ENCODE assay signal across 19 cellular contexts in genomic region chr1:118101989-118102388, GRCh38.
DNase-seq lines count a peak whose midpoint lies in the region; TF ChIP-seq lines count a peak whose summit lies in the region.
"Had no signal": no experiment of that assay in that cellular context is flagged by ENCODE, and none has a peak within 500 bp of the region (broad histone marks: within the 10 kb centered on the region; RNA-seq: fewer than 3 reads in every experiment).

No MANE protein-coding gene starts in this region.

- peak overlapping the region; percentile 76 for H3K4me2 ChIP-seq in osteoblast (ENCODE audit: insufficient read depth, low read length)
- H3K4me2 ChIP-seq: BLaER1 had no signal

- DNase-seq in NCI-H69 (lab: John Stamatoyannopoulos, UW) (peak; percentile 48), astrocyte of the hippocampus (ENCODE audit: low read depth, low spot score) (peak; percentile 19), osteoblast (ENCODE audit: insufficient read length, low spot score, missing footprints) (no peak), H4 (ENCODE audit: low spot score) (no peak), spleen (no peak)
- DNase-seq in stimulated activated CD4-positive, alpha-beta T cell treated with anti-CD3 and anti-CD28 coated beads, Interleukin-15, amount 100 ng/mL, for 24 hours = no peak
- DNase-seq in stimulated activated CD4-positive, alpha-beta T cell treated with anti-CD3 and anti-CD28 coated beads, Interleukin-2, amount 100 ng/mL, for 48 hours = no peak
- DNase-seq: CD4-positive, alpha-beta memory T cell; DND-41; GOT3; IMR-90; MV-4-11; NCI-H1694 treated with DMSO at 0.1 percent for 48 hours; NCI-H2081 treated with DMSO at 0.1 percent for 48 hours; NCI-H2171 treated with DMSO at 0.1 percent for 48 hours; NCI-H524 treated with DMSO at 0.1 percent for 48 hours; OCI-M1 had no signal

- H3K9me3 ChIP-seq in osteoblast (ENCODE audit: low read depth, low read length) (no peaks in the 10 kb centered on the region), spleen (no peaks in the 10 kb centered on the region)
- H3K9me3 ChIP-seq: BLaER1 had no signal

- H3K27me3 ChIP-seq in osteoblast (ENCODE audit: insufficient read depth, low read length) = no peaks in the 10 kb centered on the region
- no peaks in the 10 kb centered on the region for H3K27me3 ChIP-seq in spleen (replicated peaks in 1 of 7)
- H3K27me3 ChIP-seq: BLaER1 had no signal

- 80 to 100% (median 90%) methylated on average over 1 of the region's 1 CpG for WGBS in spleen, 5 donors

- no peak for TF ChIP-seq CTCF in C4-2B (conservative IDR thresholded peaks at IDR 0.05)
- TF ChIP-seq CTCF in osteoblast (IDR thresholded peaks at IDR 0.05; ENCODE audit: extremely low read depth, low read depth, low read length) = no peak
- TF ChIP-seq CTCF in spleen (IDR thresholded peaks at IDR 0.05 in 8 of 11, conservative IDR thresholded peaks at IDR 0.05 in 3 of 11) = no peak

- H2AFZ ChIP-seq in osteoblast (ENCODE audit: low read length) = no peak overlapping the region

- H3K36me3 ChIP-seq in osteoblast (ENCODE audit: insufficient read depth, low read length) (no peaks in the 10 kb centered on the region), spleen (no peaks in the 10 kb centered on the region)
- H3K36me3 ChIP-seq: BLaER1 had no signal

- no peaks in the 10 kb centered on the region for H3K79me2 ChIP-seq in osteoblast (ENCODE audit: insufficient read depth, low read length)

- no peaks in the 10 kb centered on the region for H4K20me1 ChIP-seq in osteoblast (ENCODE audit: insufficient read depth, low read length)
- H4K20me1 ChIP-seq: BLaER1 had no signal

- intact Hi-C loops in spleen (cut with DNase I; ENCODE audit: low total_unique reads) = no loop called here

- H3K4me3 ChIP-seq in osteoblast (ENCODE audit: insufficient read depth, low read length) (peak overlapping the region; percentile 43), spleen (no peak overlapping the region)
- H3K4me3 ChIP-seq: BLaER1 had no signal

- H3K27ac ChIP-seq in C4-2B (peak overlapping the region; percentile 96), osteoblast (ENCODE audit: low read depth, low read length) (peak overlapping the region; percentile 87), spleen (no peak overlapping the region)
- H3K27ac ChIP-seq: BLaER1 had no signal

- peaks cover 35% of the 10 kb centered on the region for H3K4me1 ChIP-seq in osteoblast (ENCODE audit: insufficient read depth, low read length)
- H3K4me1 ChIP-seq in spleen = no peaks in the 10 kb centered on the region
- H3K4me1 ChIP-seq: BLaER1 had no signal

- TF ChIP-seq POLR2A in spleen (IDR thresholded peaks at IDR 0.05) = no peak

Comparison
In these comparisons a context has a peak if more than half of its experiments do, and no peak if none do; other contexts are left out.
1. H3K27ac ChIP-seq: peak in C4-2B (single experiment) and osteoblast (single experiment); none in spleen (0 of 8).
2. DNase-seq: peak in NCI-H69 (single experiment) and astrocyte of the hippocampus (single experiment); none in osteoblast (single experiment), H4 (single experiment), stimulated activated CD4-positive, alpha-beta T cell treated with anti-CD3 and anti-CD28 coated beads, Interleukin-15, amount 100 ng/mL, for 24 hours (single experiment), stimulated activated CD4-positive, alpha-beta T cell treated with anti-CD3 and anti-CD28 coated beads, Interleukin-2, amount 100 ng/mL, for 48 hours (0 of 2) and spleen (single experiment).